Comparison of ENCODE assay signal across 1 cellular context in genomic region chr5:151214614-151215545, GRCh38.
TF ChIP-seq lines count a peak whose summit lies in the region.

No MANE protein-coding gene starts in this region.

TF ChIP-seq in K562, 482 proteins besides CTCF, POLR2A, EP300 and RAD21 (continued from another document and continues in another):
- TF ChIP-seq ATF6 (CRISPR knock-in tag; IDR thresholded peaks at IDR 0.05) (no peak), MAFF (IDR thresholded peaks at IDR 0.05; ENCODE audit: low read length) (no peak), ZNF79 (CRISPR knock-in tag; IDR thresholded peaks at IDR 0.05; ENCODE audit: low read depth) (peak; percentile 9; the same call in 1 of the 2 replicates), ZNF449 (CRISPR knock-in tag; IDR thresholded peaks at IDR 0.05) (no peak), SP2 (IDR thresholded peaks at IDR 0.05; ENCODE audit: extremely low read depth, low read depth, low read length, poor library complexity, severe bottlenecking) (no peak), SNRNP70 (optimal IDR thresholded peaks at IDR 0.05; ENCODE audit: low read depth, low read length) (no peak), SOX6 (IDR thresholded peaks at IDR 0.05) (no peak), CTCFL (IDR thresholded peaks at IDR 0.05; ENCODE audit: borderline replicate concordance, insufficient read depth, low read depth, low read length, poor library complexity, severe bottlenecking) (no peak), ZNF398 (CRISPR knock-in tag; IDR thresholded peaks at IDR 0.05) (no peak), MECOM (CRISPR knock-in tag; IDR thresholded peaks at IDR 0.05) (no peak), MITF (IDR thresholded peaks at IDR 0.05) (no peak), ZNF311 (CRISPR knock-in tag; IDR thresholded peaks at IDR 0.05) (no peak), CEBPG (CRISPR knock-in tag; IDR thresholded peaks at IDR 0.05) (0 out of 2 replicates have a peak, but pooled peaks have one; percentile 19), CEBPG (tag; conservative IDR thresholded peaks at IDR 0.05 in 1 of 2, IDR thresholded peaks at IDR 0.05 in 1 of 2) (peak; percentile 74 to 81), ELF1 (tag; IDR thresholded peaks at IDR 0.05) (no peak), KAT8 (IDR thresholded peaks at IDR 0.05; ENCODE audit: low read depth) (no peak), RERE (CRISPR knock-in tag; IDR thresholded peaks at IDR 0.05; ENCODE audit: borderline replicate concordance) (no peak), ZFP36 (IDR thresholded peaks at IDR 0.05; ENCODE audit: low read depth, low read length, partially characterized antibody) (peak; percentile 62), ZNF445 (CRISPR knock-in tag; IDR thresholded peaks at IDR 0.05; ENCODE audit: low read depth) (no peak), TCF7 (IDR thresholded peaks at IDR 0.05; ENCODE audit: borderline replicate concordance) (no peak), OTX1 (CRISPR knock-in tag; IDR thresholded peaks at IDR 0.05) (no peak), SPI1 (IDR thresholded peaks at IDR 0.05; ENCODE audit: borderline replicate concordance, low read depth, low read length) (no peak), CCAR2 (IDR thresholded peaks at IDR 0.05; ENCODE audit: low read depth, low read length) (no peak), MCM5 (IDR thresholded peaks at IDR 0.05; ENCODE audit: low read depth) (no peak), PPARD (CRISPR knock-in tag; IDR thresholded peaks at IDR 0.05) (no peak), ATF1 (CRISPR knock-in tag; IDR thresholded peaks at IDR 0.05) (no peak), ATF1 (tag; IDR thresholded peaks at IDR 0.05) (no peak), NR4A1 (CRISPR knock-in tag; IDR thresholded peaks at IDR 0.05) (no peak), NR4A1 (tag; IDR thresholded peaks at IDR 0.05) (no peak), ETS2 (tag; IDR thresholded peaks at IDR 0.05; ENCODE audit: borderline replicate concordance, poor library complexity, severe bottlenecking) (no peak), POLR3A (IDR thresholded peaks at IDR 0.05; ENCODE audit: borderline replicate concordance, extremely low read depth, insufficient read depth, insufficient read length) (no peak), ZNF263 (CRISPR knock-in tag; IDR thresholded peaks at IDR 0.05; ENCODE audit: borderline replicate concordance) (no peak), RFX5 (IDR thresholded peaks at IDR 0.05; ENCODE audit: low read depth, low read length) (no peak), COPS2 (conservative IDR thresholded peaks at IDR 0.05) (no peak), NFXL1 (CRISPR knock-in tag; IDR thresholded peaks at IDR 0.05) (no peak), TGIF2 (CRISPR knock-in tag; IDR thresholded peaks at IDR 0.05) (no peak), SLC30A9 (CRISPR knock-in tag; IDR thresholded peaks at IDR 0.05) (no peak), GMEB1 (CRISPR knock-in tag; IDR thresholded peaks at IDR 0.05) (no peak), ZBTB9 (CRISPR knock-in tag; IDR thresholded peaks at IDR 0.05) (0 out of 2 replicates have a peak, but pooled peaks have one; percentile 21), KLF16 (IDR thresholded peaks at IDR 0.05) (no peak), IRF1 (CRISPR knock-in tag; IDR thresholded peaks at IDR 0.05; ENCODE audit: borderline replicate concordance) (no peak), RBM15 (IDR thresholded peaks at IDR 0.05; ENCODE audit: insufficient read depth, low read length) (no peak), CXXC5 (CRISPR knock-in tag; IDR thresholded peaks at IDR 0.05) (peak; percentile 10; the same call in 1 of the 2 replicates), DPF2 (IDR thresholded peaks at IDR 0.05) (no peak), HLTF (IDR thresholded peaks at IDR 0.05) (no peak), BRF2 (IDR thresholded peaks at IDR 0.05; ENCODE audit: borderline replicate concordance, insufficient read depth, insufficient read length) (no peak), RBM25 (IDR thresholded peaks at IDR 0.05; ENCODE audit: low read depth, low read length, severe bottlenecking) (no peak), MAFK (IDR thresholded peaks at IDR 0.05; ENCODE audit: low read length) (0 out of 2 replicates have a peak, but pooled peaks have one; percentile 24), ZNF384 (IDR thresholded peaks at IDR 0.05; ENCODE audit: low read depth, low read length) (no peak)
